8 cellular contexts compared by ENCODE assay signal in the genomic region with DNA sequence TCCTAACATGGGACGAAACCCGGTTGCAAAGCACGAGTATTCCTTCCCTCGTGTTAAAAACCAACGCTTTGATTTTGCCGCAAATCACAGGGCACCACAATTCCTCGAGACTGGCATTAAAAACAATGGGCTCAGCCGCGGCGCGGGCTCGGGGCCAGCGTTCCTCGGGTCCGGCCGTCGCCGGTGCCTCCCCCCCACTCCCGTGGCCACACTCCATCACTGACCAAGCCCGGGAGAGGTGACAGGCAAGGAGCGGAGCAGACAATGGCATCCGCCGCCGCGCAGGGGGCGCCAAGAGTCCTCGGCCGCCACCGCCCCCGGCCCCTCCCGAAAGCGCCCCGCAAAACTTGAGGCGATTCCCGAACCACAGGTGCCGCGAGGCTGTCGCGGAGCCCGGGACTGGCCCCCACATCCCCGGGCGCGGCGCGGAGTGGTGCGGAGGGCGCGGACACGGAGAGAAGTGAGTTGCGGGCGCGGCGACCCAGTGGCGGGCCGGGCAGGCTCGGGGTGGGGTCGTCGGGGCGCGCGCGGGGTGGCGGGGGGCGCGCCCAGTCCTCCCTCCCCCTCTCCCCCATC. TPM values are rescaled to one million over a fixed set of nuclear protein-coding genes. Genes with fewer than 3 reads are reported as not detected.
DNase-seq lines count a peak whose midpoint lies in the region; ATAC-seq and TF ChIP-seq lines count a peak whose summit lies in the region.

No MANE protein-coding gene starts in this region.

- H3F3A ChIP-seq in MM.1S (ENCODE audit: insufficient read depth, low read length), result peaks cover 20% of the 10 kb centered on the region

- peak; percentile 12 to 39 (median 32) for ATAC-seq in right lobe of liver

- no peak overlapping the region for H2BK5ac ChIP-seq in H9 (ENCODE audit: insufficient read length, low read length)

- H2BK12ac ChIP-seq in H9 (ENCODE audit: insufficient read length, low read depth, low read length), result no peak overlapping the region

- H3K36me3 ChIP-seq in MM.1S (replicated peaks; ENCODE audit: insufficient read depth, low read length) (no peaks in the 10 kb centered on the region), right lobe of liver (no peaks in the 10 kb centered on the region)

- H3K23ac ChIP-seq in H9 (ENCODE audit: insufficient read length, low read depth, low read length), result no peak overlapping the region

- H3K4me3 ChIP-seq in GM12864 (ENCODE audit: low read depth, low read length) (peak overlapping the region; percentile 76), MM.1S (ENCODE audit: low read length) (peak overlapping the region; percentile 83), right lobe of liver (peak overlapping the region; percentile 63 to 82 (median 65))

- H3K79me1 ChIP-seq in H9 (ENCODE audit: insufficient read depth, low read depth, low read length, poor library complexity, severe bottlenecking), result no peaks in the 10 kb centered on the region

- no peak overlapping the region for H2AK5ac ChIP-seq in H9 (ENCODE audit: insufficient read length, low read length)

- DNase-seq in GM12864 (ENCODE audit: low read depth) (no peak), H9 (peak; percentile 57), MM.1S (peak; percentile 35), right lobe of liver (peak; percentile 58 to 73 (median 73)), GF-D8 (lab: John Stamatoyannopoulos, UW) (no peak)
- peak; percentile 32 for DNase-seq in activated CD4-positive, alpha-beta T cell treated with anti-CD3 and anti-CD28 coated beads, Interleukin-2, amount 10 ng/mL, durations not matched to agents 7 days and 5 days
- peak in 2 of 3 donors; percentile 3 to 33 for DNase-seq in stimulated activated CD4-positive, alpha-beta T cell treated with anti-CD3 and anti-CD28 coated beads, TNF-alpha, amount 100 ng/mL, for 48 hours (ENCODE audit: low read depth in 3 of 3)

- no peak overlapping the region for H3K18ac ChIP-seq in H9 (ENCODE audit: insufficient read length, low read depth, low read length)

- H3K4me1 ChIP-seq in H9 (ENCODE audit: insufficient read depth, low read length), result no peaks in the 10 kb centered on the region; the same call in 1 of the 2 replicates
- H3K4me1 ChIP-seq in MM.1S (ENCODE audit: low read length), result peaks cover 25% of the 10 kb centered on the region
- peaks cover 0 to 11% (median 3%) of the 10 kb centered on the region in 4 donors for H3K4me1 ChIP-seq in right lobe of liver

- H3K9ac ChIP-seq in H9 (ENCODE audit: extremely low read depth, insufficient read length, low read length) (peak overlapping the region; percentile 91), MM.1S (ENCODE audit: low read length) (peak overlapping the region; percentile 63)

- H2AFZ ChIP-seq in H9 (ENCODE audit: low read length) (no peak overlapping the region), MM.1S (ENCODE audit: low read length) (peak overlapping the region; percentile 35; the same call in 1 of the 2 replicates)

- no peak for TF ChIP-seq POLR2A in right lobe of liver (IDR thresholded peaks at IDR 0.05)

- H3K14ac ChIP-seq in H9 (ENCODE audit: insufficient read depth, low read length), result peak overlapping the region; percentile 16

- H3K9me2 ChIP-seq in MM.1S (replicated peaks; ENCODE audit: insufficient read depth, low read length), result no peaks in the 10 kb centered on the region

- intact Hi-C loops in dendritic cell treated with granulocyte-macrophage colony-stimulating factor and Interleukin-4, amounts not matched to agents 40 ng/mL and 50 ng/mL, for 4 days (cut with micrococcal nuclease), result loop anchor here (2.0 to 5.0 kb wide), 2 partner anchors 57 to 118 kb away; no protein-coding TSS in a partner anchor
- intact Hi-C loops in right lobe of liver (cut with DNase I), result no loop called here

- no peaks in the 10 kb centered on the region for H3K27me3 Mint-ChIP-seq in H9 (ENCODE audit: low read depth)
- H3K27me3 Mint-ChIP-seq in activated CD4-positive, alpha-beta T cell treated with anti-CD3 and anti-CD28 coated beads, Interleukin-2, amount 10 ng/mL, durations not matched to agents 7 days and 5 days, result no peaks in the 10 kb centered on the region
- H3K27me3 Mint-ChIP-seq in dendritic cell treated with granulocyte-macrophage colony-stimulating factor and Interleukin-4, amounts not matched to agents 40 ng/mL and 50 ng/mL, for 4 days, result no peaks in the 10 kb centered on the region

- H3K4me3 Mint-ChIP-seq in H9, result peak overlapping the region; percentile 87 to 93
- H3K4me3 Mint-ChIP-seq in activated CD4-positive, alpha-beta T cell treated with anti-CD3 and anti-CD28 coated beads, Interleukin-2, amount 10 ng/mL, durations not matched to agents 7 days and 5 days, result peak overlapping the region; percentile 72
- H3K4me3 Mint-ChIP-seq in dendritic cell treated with granulocyte-macrophage colony-stimulating factor and Interleukin-4, amounts not matched to agents 40 ng/mL and 50 ng/mL, for 4 days, result peak overlapping the region; percentile 74

- no peak overlapping the region for H3T11ph ChIP-seq in H9 (ENCODE audit: low read length)

- no peak overlapping the region for H2BK15ac ChIP-seq in H9 (ENCODE audit: low read depth, low read length)

- no peak overlapping the region for H2BK120ac ChIP-seq in H9 (ENCODE audit: low read depth, low read length, poor library complexity, severe bottlenecking)

- H4K20me1 ChIP-seq in H9 (ENCODE audit: control insufficient read depth, insufficient read depth, insufficient read length) (no peaks in the 10 kb centered on the region), MM.1S (ENCODE audit: insufficient read depth, low read length) (no peaks in the 10 kb centered on the region)

- CTCF ChIA-PET in activated CD4-positive, alpha-beta T cell treated with anti-CD3 and anti-CD28 coated beads, Interleukin-2, amount 10 ng/mL, durations not matched to agents 7 days and 5 days (lab: Charles Lee), result interaction anchor here (0.8 kb wide), 1 partner anchor 9 kb away, joined by 3 read pairs; no protein-coding TSS in a partner anchor

- no CpG with 5 or more reads among the region's 65 CpGs for WGBS in H9 (ENCODE audit: extremely low coverage, insufficient read length, low lambda C conversion rate)
- WGBS in right lobe of liver (ENCODE audit: insufficient coverage, low coverage, low lambda C conversion rate, missing lambda C conversion rate), result 3% methylated on average over 6 of the region's 65 CpGs

- H4K5ac ChIP-seq in H9 (ENCODE audit: insufficient read length, low read depth, low read length), result no peak overlapping the region

- no peak overlapping the region for H4K91ac ChIP-seq in H9 (ENCODE audit: insufficient read length, low read depth, low read length)

- H3K9me3 ChIP-seq in H9 (ENCODE audit: control insufficient read depth, low read depth, low read length), result no peaks in the 10 kb centered on the region
- H3K9me3 ChIP-seq in MM.1S (replicated peaks; ENCODE audit: insufficient read depth, low read length), result no peaks in the 10 kb centered on the region
- no peaks in the 10 kb centered on the region for H3K9me3 ChIP-seq in right lobe of liver

- no peak overlapping the region for H4K8ac ChIP-seq in H9 (replicated peaks; ENCODE audit: insufficient read length, low read depth, low read length)

- H3K4ac ChIP-seq in H9 (ENCODE audit: low read depth, low read length), result no peak overlapping the region

- peaks cover 19% of the 10 kb centered on the region for H3K23me2 ChIP-seq in H9 (ENCODE audit: insufficient read length, low read depth, low read length, poor library complexity, severe bottlenecking)

- H3K4me2 ChIP-seq in H9 (ENCODE audit: insufficient read depth, insufficient read length, low read length), result peak overlapping the region; percentile 96
- H3K4me2 ChIP-seq in MM.1S (ENCODE audit: low read depth, low read length), result peak overlapping the region; percentile 76

- peak; percentile 34 for TF ChIP-seq CTCF in GM12864 (IDR thresholded peaks at IDR 0.05; ENCODE audit: low read depth, low read length, missing control alignments)
- TF ChIP-seq CTCF in H9 (conservative IDR thresholded peaks at IDR 0.05), result peak; percentile 52; the same call in 2 of the 3 replicates
- TF ChIP-seq CTCF in MM.1S (IDR thresholded peaks at IDR 0.05; ENCODE audit: low read length), result peak; percentile 43
- peak; percentile 10 to 27 (median 22) for TF ChIP-seq CTCF in right lobe of liver (IDR thresholded peaks at IDR 0.05)

- POLR2A ChIA-PET in activated CD4-positive, alpha-beta T cell treated with anti-CD3 and anti-CD28 coated beads, Interleukin-2, amount 10 ng/mL, durations not matched to agents 7 days and 5 days (lab: Charles Lee), result interaction anchor here (0.8 to 1.0 kb wide), 2 partner anchors 65 to 135 kb away, joined by 3 read pairs; no protein-coding TSS in a partner anchor

- H3K36me3 Mint-ChIP-seq in H9 (ENCODE audit: insufficient read depth in 1 of 3, low read depth in 3 of 3), result peaks cover 38 to 46% (median 44%) of the 10 kb centered on the region in 3 experiments; a peak in 6 of 7 replicates
- H3K36me3 Mint-ChIP-seq in activated CD4-positive, alpha-beta T cell treated with anti-CD3 and anti-CD28 coated beads, Interleukin-2, amount 10 ng/mL, durations not matched to agents 7 days and 5 days (ENCODE audit: low read depth), result peaks cover 20% of the 10 kb centered on the region
- peaks cover 28% of the 10 kb centered on the region for H3K36me3 Mint-ChIP-seq in dendritic cell treated with granulocyte-macrophage colony-stimulating factor and Interleukin-4, amounts not matched to agents 40 ng/mL and 50 ng/mL, for 4 days (ENCODE audit: low read depth)

- H3K27ac ChIP-seq in H9 (ENCODE audit: insufficient read length, low read depth, low read length) (peak overlapping the region; percentile 16), MM.1S (ENCODE audit: low read length) (peak overlapping the region; percentile 42; the same call in 1 of the 2 replicates), right lobe of liver (peak overlapping the region; percentile 39 to 78 (median 73))

- H3K56ac ChIP-seq in H9 (ENCODE audit: insufficient read length, low read depth, low read length), result no peak overlapping the region

- H3K79me2 ChIP-seq in H9 (ENCODE audit: insufficient read depth, low read length) (peaks cover 37% of the 10 kb centered on the region), MM.1S (ENCODE audit: low read length) (peaks cover 36% of the 10 kb centered on the region)

- peaks cover 51 to 56% of the 10 kb centered on the region in 2 experiments for H3K4me1 Mint-ChIP-seq in H9
- peaks cover 33% of the 10 kb centered on the region for H3K4me1 Mint-ChIP-seq in activated CD4-positive, alpha-beta T cell treated with anti-CD3 and anti-CD28 coated beads, Interleukin-2, amount 10 ng/mL, durations not matched to agents 7 days and 5 days
- H3K4me1 Mint-ChIP-seq in dendritic cell treated with granulocyte-macrophage colony-stimulating factor and Interleukin-4, amounts not matched to agents 40 ng/mL and 50 ng/mL, for 4 days (ENCODE audit: low read depth), result peaks cover 25% of the 10 kb centered on the region

- peak overlapping the region; percentile 78 to 85 (median 78); a peak in 2 of 7 replicates for H3K27ac Mint-ChIP-seq in H9
- peak overlapping the region; percentile 73 for H3K27ac Mint-ChIP-seq in activated CD4-positive, alpha-beta T cell treated with anti-CD3 and anti-CD28 coated beads, Interleukin-2, amount 10 ng/mL, durations not matched to agents 7 days and 5 days
- peak overlapping the region; percentile 100 for H3K27ac Mint-ChIP-seq in dendritic cell treated with granulocyte-macrophage colony-stimulating factor and Interleukin-4, amounts not matched to agents 40 ng/mL and 50 ng/mL, for 4 days

- H3K9me3 Mint-ChIP-seq in H9, result no peaks in the 10 kb centered on the region; a peak in 1 of 5 replicates
- H3K9me3 Mint-ChIP-seq in activated CD4-positive, alpha-beta T cell treated with anti-CD3 and anti-CD28 coated beads, Interleukin-2, amount 10 ng/mL, durations not matched to agents 7 days and 5 days, result no peaks in the 10 kb centered on the region
- H3K9me3 Mint-ChIP-seq in dendritic cell treated with granulocyte-macrophage colony-stimulating factor and Interleukin-4, amounts not matched to agents 40 ng/mL and 50 ng/mL, for 4 days, result no peaks in the 10 kb centered on the region

- no peak overlapping the region for H2BK20ac ChIP-seq in H9 (ENCODE audit: low read depth, low read length, poor library complexity, severe bottlenecking)

- H3K27me3 ChIP-seq in H9 (ENCODE audit: insufficient read depth, low read length) (no peaks in the 10 kb centered on the region), MM.1S (replicated peaks; ENCODE audit: insufficient read depth, low read length) (no peaks in the 10 kb centered on the region), right lobe of liver (no peaks in the 10 kb centered on the region)

RNA-seq across cellular contexts. Expression of gene AP1S2, which starts 0.4 kb away (rescaled TPM):
- 362 and 367 TPM in 2 replicates for total RNA-seq in H9 (2021)
- total RNA-seq in activated CD4-positive, alpha-beta T cell treated with anti-CD3 and anti-CD28 coated beads, Interleukin-2, amount 10 ng/mL, durations not matched to agents 7 days and 5 days, result 10 to 100 TPM; 38.6 to 41.2 TPM
- 10 to 100 TPM in 3 of 6 experiments, 1 to 10 TPM in 3; 4.0 to 12.3 (median 9.6) TPM for total RNA-seq in right lobe of liver

Comparison
In these comparisons a context has a peak if more than half of its experiments do, and no peak if none do; other contexts are left out.
1. DNase-seq: peak in H9 (single experiment), MM.1S (single experiment), activated CD4-positive, alpha-beta T cell treated with anti-CD3 and anti-CD28 coated beads, Interleukin-2, amount 10 ng/mL, durations not matched to agents 7 days and 5 days (single experiment), right lobe of liver (3 of 3) and stimulated activated CD4-positive, alpha-beta T cell treated with anti-CD3 and anti-CD28 coated beads, TNF-alpha, amount 100 ng/mL, for 48 hours (2 of 3); none in GM12864 (single experiment) and GF-D8 (single experiment).
2. H3K27ac ChIP-seq: peak in every context shown above with its lines; median percentile 73 in right lobe of liver; 42 in MM.1S; 16 in H9.
3. Peak in every context shown above with its lines, with median percentiles within 50 percentile points of each other: H3K4me3 ChIP-seq, CTCF ChIP-seq, H3K27ac Mint-ChIP-seq and H3K4me3 Mint-ChIP-seq.